1 cellular context compared by ENCODE assay signal in genomic region chr6:168828800-168829199, GRCh38.
TF ChIP-seq lines count a peak whose summit lies in the region.

No MANE protein-coding gene starts in this region.

TF ChIP-seq in HepG2, 621 proteins besides CTCF, POLR2A, EP300 and RAD21 (continued from another document):
- no peak for TF ChIP-seq PAXIP1 (CRISPR knock-in tag; conservative IDR thresholded peaks at IDR 0.05)
- no peak for TF ChIP-seq ZNF569 (CRISPR knock-in tag; IDR thresholded peaks at IDR 0.05; ENCODE audit: borderline replicate concordance)
- no peak for TF ChIP-seq ZNF142 (CRISPR knock-in tag; IDR thresholded peaks at IDR 0.05)
